1 cellular context compared by ENCODE assay signal in the genomic region with DNA sequence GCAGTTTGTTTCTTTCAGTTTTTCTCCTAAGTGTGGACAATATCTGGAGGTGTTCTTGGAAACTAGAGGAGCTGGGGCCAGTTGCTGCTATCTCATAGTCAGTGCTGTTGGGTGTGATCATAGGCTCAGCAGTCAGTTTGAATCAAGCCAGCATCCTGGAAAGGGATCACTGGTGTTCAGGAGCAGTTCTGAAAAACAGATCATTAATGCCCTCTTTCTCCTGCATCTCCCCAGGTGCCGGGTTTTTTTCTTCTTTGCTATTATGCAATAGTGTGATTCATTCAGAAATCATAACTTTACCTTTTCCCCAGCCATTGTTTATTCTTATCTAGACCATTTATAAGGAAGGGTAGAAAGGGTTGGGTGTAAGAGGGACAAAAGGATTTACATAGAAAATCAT.
TF ChIP-seq lines count a peak whose summit lies in the region.

No MANE protein-coding gene starts in this region.

TF ChIP-seq in endothelial cell of umbilical vein, 7 proteins besides CTCF, POLR2A, EP300 and RAD21 (continued from another document):
- TF ChIP-seq JUN (IDR thresholded peaks at IDR 0.05; ENCODE audit: borderline replicate concordance, insufficient read depth, insufficient read length, low read depth) (no peak), EZH2 (IDR thresholded peaks at IDR 0.05; ENCODE audit: borderline replicate concordance, low read depth, low read length, severe bottlenecking) (no peak)
